Comparison of ENCODE assay signal across 12 cellular contexts in genomic region chr10:122190151-122190550, GRCh38.
"Had no signal": no experiment of that assay in that cellular context is flagged by ENCODE, and none has a peak within 500 bp of the region (broad histone marks: within the 10 kb centered on the region; RNA-seq: fewer than 3 reads in every experiment).

No MANE protein-coding gene starts in this region.

- H3K27ac ChIP-seq: hepatocyte, SJCRH30, skin epidermis, tibial artery had no signal

- DNase-seq: activated CD4-positive, alpha-beta memory T cell treated with anti-CD3 and anti-CD28 coated beads, Interleukin-2, amount 10 ng/mL, durations not matched to agents 7 days and 5 days; activated CD4-positive, alpha-beta T cell treated with anti-CD3 and anti-CD28 coated beads for 36 hours; activated CD8-positive, alpha-beta memory T cell treated with anti-CD3 and anti-CD28 coated beads, Interleukin-2, amount 50 U/mL, for 4 hours; aorta; kidney; naive thymus-derived CD4-positive, alpha-beta T cell; SJCRH30; SW 1271; tibial artery had no signal

- H3K27me3 Mint-ChIP-seq: activated CD4-positive, alpha-beta memory T cell treated with anti-CD3 and anti-CD28 coated beads, Interleukin-2, amount 10 ng/mL, durations not matched to agents 7 days and 5 days; activated CD4-positive, alpha-beta T cell treated with anti-CD3 and anti-CD28 coated beads for 36 hours had no signal

- H3K36me3 ChIP-seq: SJCRH30 had no signal

- H3K36me3 Mint-ChIP-seq: mesothelial cell of epicardium; naive thymus-derived CD4-positive, alpha-beta T cell had no signal

- H3K9me3 Mint-ChIP-seq: activated CD4-positive, alpha-beta memory T cell treated with anti-CD3 and anti-CD28 coated beads, Interleukin-2, amount 10 ng/mL, durations not matched to agents 7 days and 5 days; mesothelial cell of epicardium; naive thymus-derived CD4-positive, alpha-beta T cell had no signal

- H2AFZ ChIP-seq: hepatocyte had no signal

- H3K4me2 ChIP-seq: hepatocyte had no signal

- H3K9me3 ChIP-seq: SJCRH30, tibial artery had no signal

- ATAC-seq: activated CD4-positive, alpha-beta T cell treated with anti-CD3 and anti-CD28 coated beads for 36 hours; naive thymus-derived CD4-positive, alpha-beta T cell had no signal

- H3K27me3 ChIP-seq: hepatocyte, SJCRH30, tibial artery had no signal

- H3K4me1 ChIP-seq: SJCRH30, tibial artery had no signal

- H3K27ac Mint-ChIP-seq: activated CD4-positive, alpha-beta memory T cell treated with anti-CD3 and anti-CD28 coated beads, Interleukin-2, amount 10 ng/mL, durations not matched to agents 7 days and 5 days; activated CD4-positive, alpha-beta T cell treated with anti-CD3 and anti-CD28 coated beads for 36 hours; mesothelial cell of epicardium; naive thymus-derived CD4-positive, alpha-beta T cell had no signal

- H3K4me3 ChIP-seq: hepatocyte, SJCRH30, skin epidermis, tibial artery had no signal

- H3K4me3 Mint-ChIP-seq: activated CD4-positive, alpha-beta memory T cell treated with anti-CD3 and anti-CD28 coated beads, Interleukin-2, amount 10 ng/mL, durations not matched to agents 7 days and 5 days; activated CD4-positive, alpha-beta T cell treated with anti-CD3 and anti-CD28 coated beads for 36 hours; mesothelial cell of epicardium; naive thymus-derived CD4-positive, alpha-beta T cell had no signal

- H3K4me1 Mint-ChIP-seq: activated CD4-positive, alpha-beta memory T cell treated with anti-CD3 and anti-CD28 coated beads, Interleukin-2, amount 10 ng/mL, durations not matched to agents 7 days and 5 days; activated CD4-positive, alpha-beta T cell treated with anti-CD3 and anti-CD28 coated beads for 36 hours; naive thymus-derived CD4-positive, alpha-beta T cell had no signal
